In genomic region chr3:39226106-39226741, GRCh38 we compare ENCODE assay signal across 18 cellular contexts. TPM values are rescaled to one million over a fixed set of nuclear protein-coding genes. Genes with fewer than 3 reads are reported as not detected.
DNase-seq lines count a peak whose midpoint lies in the region; ATAC-seq and TF ChIP-seq lines count a peak whose summit lies in the region.
"Had no signal": no experiment of that assay in that cellular context is flagged by ENCODE, and none has a peak within 500 bp of the region (broad histone marks: within the 10 kb centered on the region; RNA-seq: fewer than 3 reads in every experiment).

No MANE protein-coding gene starts in this region.

- H3K27ac ChIP-seq in ovary, result no peak overlapping the region
- H3K27ac ChIP-seq: dorsolateral prefrontal cortex, skin epidermis had no signal

- H3K4me3 ChIP-seq in ovary, result no peak overlapping the region
- H3K4me3 ChIP-seq: dorsolateral prefrontal cortex, skin epidermis had no signal

- ATAC-seq in GM19043 (IDR thresholded peaks at IDR 0.05; ENCODE audit: low read depth, unreplicated experiment) (peak; percentile 80), HG03159 (IDR thresholded peaks at IDR 0.05; ENCODE audit: unreplicated experiment) (peak; percentile 70), esophagus mucosa (no peak)
- peak; percentile 77 to 97 for ATAC-seq in stimulated activated naive B cell treated with anti-CD40 and anti-IgM and Interleukin-4, amounts not matched to agents 10 μg/mL and 1 μg/mL and 100 μg/mL, for 72 hours (replicated peaks)
- ATAC-seq: activated T-cell treated with anti-CD3 and anti-CD28 coated beads, Interleukin-2, amount 50 U/mL, for 72 hours; Panc1 had no signal

- H3K4me3 Mint-ChIP-seq in stimulated activated naive B cell treated with anti-CD40 and anti-IgM and Interleukin-4, amounts not matched to agents 10 μg/mL and 1 μg/mL and 100 μg/mL, for 72 hours, result peak overlapping the region; percentile 4 to 7
- H3K4me3 Mint-ChIP-seq: activated T-cell treated with anti-CD3 and anti-CD28 coated beads, Interleukin-2, amount 50 U/mL, for 72 hours had no signal

- TF ChIP-seq POLR2A in ovary (IDR thresholded peaks at IDR 0.05), result no peak

- no peaks in the 10 kb centered on the region for H3K9me3 ChIP-seq in ovary

- no peaks in the 10 kb centered on the region for H3K9me3 Mint-ChIP-seq in stimulated activated naive B cell treated with anti-CD40 and anti-IgM and Interleukin-4, amounts not matched to agents 10 μg/mL and 1 μg/mL and 100 μg/mL, for 72 hours
- H3K9me3 Mint-ChIP-seq: activated T-cell treated with anti-CD3 and anti-CD28 coated beads, Interleukin-2, amount 50 U/mL, for 72 hours; CD8-positive, alpha-beta memory T cell had no signal

- H3K36me3 Mint-ChIP-seq in stimulated activated naive B cell treated with anti-CD40 and anti-IgM and Interleukin-4, amounts not matched to agents 10 μg/mL and 1 μg/mL and 100 μg/mL, for 72 hours, result no peaks in the 10 kb centered on the region
- H3K36me3 Mint-ChIP-seq: CD8-positive, alpha-beta memory T cell had no signal

- no peaks in the 10 kb centered on the region for H3K36me3 ChIP-seq in ovary

- peaks cover 0 to under 1% of the 10 kb centered on the region in 2 donors for H3K27me3 Mint-ChIP-seq in stimulated activated naive B cell treated with anti-CD40 and anti-IgM and Interleukin-4, amounts not matched to agents 10 μg/mL and 1 μg/mL and 100 μg/mL, for 72 hours

- H3K4me1 ChIP-seq in ovary (ENCODE audit: insufficient read depth), result no peaks in the 10 kb centered on the region

- peaks cover 9 to 17% of the 10 kb centered on the region in 2 donors for H3K4me1 Mint-ChIP-seq in stimulated activated naive B cell treated with anti-CD40 and anti-IgM and Interleukin-4, amounts not matched to agents 10 μg/mL and 1 μg/mL and 100 μg/mL, for 72 hours

- no peak for TF ChIP-seq CTCF in ovary (IDR thresholded peaks at IDR 0.05)

- H3K27ac Mint-ChIP-seq in stimulated activated naive B cell treated with anti-CD40 and anti-IgM and Interleukin-4, amounts not matched to agents 10 μg/mL and 1 μg/mL and 100 μg/mL, for 72 hours, result no peak overlapping the region
- H3K27ac Mint-ChIP-seq: activated T-cell treated with anti-CD3 and anti-CD28 coated beads, Interleukin-2, amount 50 U/mL, for 72 hours had no signal

- DNase-seq in OCI-M1 (lab: John Stamatoyannopoulos, UW) (peak; percentile 37), A172 (ENCODE audit: low spot score) (no peak), ovary (no peak)
- DNase-seq in stimulated activated naive B cell treated with anti-CD40 and anti-IgM and Interleukin-4, amounts not matched to agents 10 μg/mL and 1 μg/mL and 100 μg/mL, for 72 hours, result no peak
- DNase-seq: activated CD4-positive, alpha-beta T cell treated with anti-CD3 and anti-CD28 coated beads for 4 hours; activated T-cell treated with anti-CD3 and anti-CD28 coated beads, Interleukin-2, amount 50 U/mL, for 72 hours; aorta; CD8-positive, alpha-beta memory T cell; dorsolateral prefrontal cortex; mesendoderm; NCI-H1417; NCI-H345 had no signal

- 19 to 31% (median 21%) methylated on average over 3 of the region's 3 CpGs for WGBS in ovary, 3 donors

- H3K27me3 ChIP-seq in ovary, result no peaks in the 10 kb centered on the region
- H3K27me3 ChIP-seq: dorsolateral prefrontal cortex had no signal

- no peak for TF ChIP-seq EP300 in ovary (IDR thresholded peaks at IDR 0.05)

- intact Hi-C loops in ovary (cut with DNase I), result no loop called here

RNA-seq across cellular contexts. Expression of gene XIRP1, which starts 33.8 kb away (rescaled TPM):
- total RNA-seq in A172 (2014; rRNA removed; shearing (Covaris generic)), result not detected in 2 replicates
- total RNA-seq in ovary (under 1 TPM in 2 of 7 donors, not detected in 5; 0.10 to 0.11 TPM), esophagus mucosa (not detected)
- under 1 TPM; 0.04 to 0.13 TPM for polyA plus RNA-seq in ovary
- total RNA-seq: G401 had no signal
- polyA plus RNA-seq: CD8-positive, alpha-beta memory T cell had no signal

RNA-seq across cellular contexts. Expression of gene CX3CR1, which starts 53.6 kb away (rescaled TPM):
- total RNA-seq in A172 (2014; rRNA removed; shearing (Covaris generic)), result not detected in 2 replicates
- total RNA-seq in ovary (1 to 10 TPM in 4 of 7 donors, under 1 TPM in 3; 0.12 to 5.5 (median 1.3) TPM), esophagus mucosa (0.84 TPM)
- polyA plus RNA-seq in ovary, result 1 to 10 TPM in 1 of 2 donors, under 1 TPM in 1; 0.29 to 8.4 TPM
- total RNA-seq: G401 had no signal
